Comparison of ENCODE assay signal across 11 cellular contexts in the genomic region with DNA sequence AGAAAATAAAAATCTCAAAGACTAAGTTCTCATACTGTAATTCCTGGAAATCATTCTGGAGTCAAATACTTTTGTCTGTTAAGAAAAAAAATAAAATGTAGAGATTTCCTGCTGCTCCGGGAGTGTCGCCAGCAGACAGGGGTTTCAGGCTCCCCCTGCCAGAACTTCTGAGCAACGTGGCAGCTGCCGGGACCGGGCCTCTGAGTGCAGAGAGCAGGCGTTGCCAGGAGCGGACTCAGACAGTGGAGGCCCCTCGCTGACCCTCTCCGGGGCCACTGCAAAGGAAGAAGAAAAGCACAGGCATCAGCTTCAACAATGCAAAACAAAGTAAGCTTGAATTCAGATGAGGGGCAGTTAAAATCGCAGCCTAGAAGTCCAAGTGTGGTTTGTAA.
DNase-seq lines count a peak whose midpoint lies in the region; ATAC-seq, FAIRE-seq and TF ChIP-seq lines count a peak whose summit lies in the region.
"Had no signal": no experiment of that assay in that cellular context is flagged by ENCODE, and none has a peak within 500 bp of the region (broad histone marks: within the 10 kb centered on the region; RNA-seq: fewer than 3 reads in every experiment).

No MANE protein-coding gene starts in this region.

- DNase-seq in GM23338 (ENCODE audit: low spot score) (no peak), coronary artery (ENCODE audit: low spot score) (peak; percentile 72), kidney (peak; percentile 90), sciatic nerve (ENCODE audit: low spot score) (no peak), GM13977 (ENCODE audit: low spot score) (no peak), HuH-7.5 (ENCODE audit: low spot score) (no peak)
- DNase-seq: Kasumi-1 had no signal

- no peaks in the 10 kb centered on the region for H3K36me3 ChIP-seq in GM23338 (ENCODE audit: insufficient read depth)
- no peaks in the 10 kb centered on the region for H3K36me3 ChIP-seq in kidney (ENCODE audit: control insufficient read depth in 1 of 2, insufficient read depth in 2 of 2, low read length in 2 of 2)

- H3K4me1 ChIP-seq in GM23338 (ENCODE audit: insufficient read depth) (no peaks in the 10 kb centered on the region), kidney (ENCODE audit: control insufficient read depth in 1 of 2, insufficient read depth in 1 of 2, low read depth in 1 of 2, low read length in 2 of 2) (no peaks in the 10 kb centered on the region)

- H3K27me3 ChIP-seq in GM23338 (ENCODE audit: insufficient read depth) = no peaks in the 10 kb centered on the region

- no peaks in the 10 kb centered on the region for H3K9me3 ChIP-seq in kidney (ENCODE audit: control insufficient read depth in 1 of 2, low read length in 2 of 2)

- H3K27me3 Mint-ChIP-seq in GM23338 (ENCODE audit: insufficient read depth, low read depth, poor library complexity) = peaks cover 2% of the 10 kb centered on the region

- H4K20me1 ChIP-seq in GM23338 (replicated peaks; ENCODE audit: insufficient read depth) = no peaks in the 10 kb centered on the region

- H3K27ac ChIP-seq in GM23338 (ENCODE audit: low read depth) = no peak overlapping the region
- peak overlapping the region; percentile 56 to 94 for H3K27ac ChIP-seq in coronary artery
- H3K27ac ChIP-seq in kidney (ENCODE audit: low read depth in 2 of 2, low read length in 2 of 2) = no peak overlapping the region

- no peak for FAIRE-seq in kidney (lab: Jason Lieb, UNC)
- FAIRE-seq: keratinocyte had no signal

- ATAC-seq in GM23338 = peak; percentile 53; the same call in 2 of the 3 replicates
- peak; percentile 38 for ATAC-seq in sciatic nerve
- no peak for ATAC-seq in HG02973 (IDR thresholded peaks at IDR 0.05; ENCODE audit: unreplicated experiment)
- ATAC-seq in GM21619 (IDR thresholded peaks at IDR 0.05; ENCODE audit: unreplicated experiment) = no peak

- in situ Hi-C loops in GM13977 (cut with MboI; ENCODE audit: low pct_unique_long_range_greater_than_20kb, low sequenced_read_pairs, unreplicated experiment) = no loop called here

- no peak overlapping the region for H3K27ac Mint-ChIP-seq in GM23338
- H3K27ac Mint-ChIP-seq: activated naive CD4-positive, alpha-beta T cell treated with anti-CD3 and anti-CD28 coated beads, Interleukin-2, amount 50 U/mL, for 24 hours had no signal

- H3K79me2 ChIP-seq in GM23338 (replicated peaks; ENCODE audit: insufficient read depth) = no peaks in the 10 kb centered on the region

- TF ChIP-seq CTCF in GM23338 (conservative IDR thresholded peaks at IDR 0.05; ENCODE audit: low read depth in 2 of 2) (no peak), coronary artery (IDR thresholded peaks at IDR 0.05) (no peak), kidney (IDR thresholded peaks at IDR 0.05; ENCODE audit: borderline replicate concordance, extremely low read depth, insufficient read depth) (no peak), GM13977 (IDR thresholded peaks at IDR 0.05; ENCODE audit: extremely low read depth, insufficient read depth, missing control alignments) (no peak)

- H3K9me3 Mint-ChIP-seq in GM23338 = peaks cover 9% of the 10 kb centered on the region; the same call in 2 of the 3 replicates
- H3K9me3 Mint-ChIP-seq: activated naive CD4-positive, alpha-beta T cell treated with anti-CD3 and anti-CD28 coated beads, Interleukin-2, amount 50 U/mL, for 24 hours had no signal

- no peak overlapping the region for H3K9ac ChIP-seq in kidney (ENCODE audit: low read length in 2 of 2)

- H3K36me3 Mint-ChIP-seq in GM23338 (ENCODE audit: low read depth) = peaks cover 8% of the 10 kb centered on the region; the same call in 2 of the 3 replicates
- H3K36me3 Mint-ChIP-seq: activated naive CD4-positive, alpha-beta T cell treated with anti-CD3 and anti-CD28 coated beads, Interleukin-2, amount 50 U/mL, for 24 hours had no signal

- no peaks in the 10 kb centered on the region for H3F3A ChIP-seq in GM23338 (replicated peaks; ENCODE audit: low read depth)

- H3K9me2 ChIP-seq in GM23338 (ENCODE audit: insufficient read depth) = no peaks in the 10 kb centered on the region

- H3K4me3 ChIP-seq in GM23338 (no peak overlapping the region), coronary artery (peak overlapping the region; percentile 1), kidney (ENCODE audit: low read length in 2 of 2) (no peak overlapping the region)

- H3K4me3 Mint-ChIP-seq in GM23338 = no peak overlapping the region
- H3K4me3 Mint-ChIP-seq: activated naive CD4-positive, alpha-beta T cell treated with anti-CD3 and anti-CD28 coated beads, Interleukin-2, amount 50 U/mL, for 24 hours had no signal

- intact Hi-C loops in kidney (cut with DNase I) = no loop called here
- intact Hi-C loops in sciatic nerve (cut with DNase I) = no loop called here

- H3K4me2 ChIP-seq in GM23338 = no peak overlapping the region

- peak overlapping the region; percentile 63; the same call in 1 of the 2 replicates for H2AFZ ChIP-seq in GM23338

- peaks cover 5% of the 10 kb centered on the region; the same call in 1 of the 3 replicates for H3K4me1 Mint-ChIP-seq in GM23338
- H3K4me1 Mint-ChIP-seq: activated naive CD4-positive, alpha-beta T cell treated with anti-CD3 and anti-CD28 coated beads, Interleukin-2, amount 50 U/mL, for 24 hours had no signal

TF ChIP-seq in GM23338, 12 proteins besides CTCF, POLR2A, EP300 and RAD21 (continues in another document):
- no peak for TF ChIP-seq REST (IDR thresholded peaks at IDR 0.05; ENCODE audit: unreplicated experiment)
- TF ChIP-seq POLR2AphosphoS5 (IDR thresholded peaks at IDR 0.05; ENCODE audit: low read depth) = no peak
- TF ChIP-seq EZH2phosphoT487 (IDR thresholded peaks at IDR 0.05; ENCODE audit: unreplicated experiment) = no peak
- TF ChIP-seq ZNF331 (CRISPR knock-in tag; IDR thresholded peaks at IDR 0.05; ENCODE audit: low read depth) = no peak
- no peak for TF ChIP-seq CREB1 (CRISPR knock-in tag; IDR thresholded peaks at IDR 0.05; ENCODE audit: low read depth)
- TF ChIP-seq EZH2 (IDR thresholded peaks at IDR 0.05; ENCODE audit: low read depth, unreplicated experiment) = no peak

Comparison
In these comparisons a context has a peak if more than half of its experiments do, and no peak if none do; other contexts are left out.
1. ATAC-seq: peak in GM23338 (single experiment) and sciatic nerve (single experiment); none in HG02973 (single experiment) and GM21619 (single experiment).
2. DNase-seq: peak in coronary artery (single experiment) and kidney (single experiment); none in GM23338 (single experiment), sciatic nerve (single experiment), GM13977 (single experiment) and HuH-7.5 (single experiment).
3. H3K27ac ChIP-seq: peak in coronary artery (2 of 2); none in GM23338 (single experiment) and kidney (0 of 2).